In genomic region chr17:15479697-15480096, GRCh38 we compare ENCODE assay signal across 21 cellular contexts. TPM values are rescaled to one million over a fixed set of nuclear protein-coding genes. Genes with fewer than 3 reads are reported as not detected.
A peak's percentile ranks its signal among the peaks of the same experiment; 100 is the strongest.
DNase-seq lines count a peak whose midpoint lies in the region; ATAC-seq, FAIRE-seq and TF ChIP-seq lines count a peak whose summit lies in the region.
"Had no signal": no experiment of that assay in that cellular context is flagged by ENCODE, and none has a peak within 500 bp of the region (broad histone marks: within the 10 kb centered on the region; RNA-seq: fewer than 3 reads in every experiment).

No MANE protein-coding gene starts in this region.

- no peaks in the 10 kb centered on the region for H3K27me3 Mint-ChIP-seq in activated naive CD8-positive, alpha-beta T cell treated with anti-CD3 and anti-CD28 coated beads for 36 hours
- H3K27me3 Mint-ChIP-seq: T-helper 17 cell had no signal

- H3K36me3 Mint-ChIP-seq in activated naive CD8-positive, alpha-beta T cell treated with anti-CD3 and anti-CD28 coated beads for 36 hours: no peaks in the 10 kb centered on the region

- H3K4me1 ChIP-seq in heart right ventricle: peaks cover 0 to 20% (median 10%) of the 10 kb centered on the region in 9 donors
- peaks cover 0 to 3% of the 10 kb centered on the region in 2 donors for H3K4me1 ChIP-seq in small intestine (ENCODE audit: control insufficient read depth in 2 of 2, insufficient read depth in 1 of 2, low read depth in 1 of 2, low read length in 1 of 2)
- H3K4me1 ChIP-seq in thyroid gland: peaks cover 8 to 19% of the 10 kb centered on the region in 2 donors

- DNase-seq in EH (ENCODE audit: low read depth) (peak; percentile 62), astrocyte of the hippocampus (ENCODE audit: low read depth, low spot score) (peak; percentile 65), lung microvascular endothelial cell (ENCODE audit: low read depth in 2 of 2) (peak; percentile 38 to 82), heart right ventricle (no peak), small intestine (no peak), thyroid gland (no peak)
- no peak for DNase-seq in activated naive CD8-positive, alpha-beta T cell treated with anti-CD3 and anti-CD28 coated beads for 36 hours
- DNase-seq: activated CD8-positive, alpha-beta memory T cell treated with anti-CD3 and anti-CD28 coated beads, Interleukin-2, amount 50 U/mL, for 4 hours; activated naive CD4-positive, alpha-beta T cell treated with anti-CD3 and anti-CD28 coated beads for 36 hours; brain microvascular endothelial cell; Caco-2; effector CD4-positive, alpha-beta T cell; foreskin melanocyte; MG63; NCI-H187 treated with DMSO at 0.1 percent for 48 hours; NCI-H774; right cardiac atrium; T-helper 17 cell had no signal

- FAIRE-seq in small intestine (lab: Jason Lieb, UNC): no peak

- no peak for TF ChIP-seq CTCF in heart right ventricle (IDR thresholded peaks at IDR 0.05)
- TF ChIP-seq CTCF in thyroid gland (IDR thresholded peaks at IDR 0.05): no peak

- no peak overlapping the region for H3K4me3 Mint-ChIP-seq in activated naive CD8-positive, alpha-beta T cell treated with anti-CD3 and anti-CD28 coated beads for 36 hours
- H3K4me3 Mint-ChIP-seq: activated naive CD4-positive, alpha-beta T cell treated with anti-CD3 and anti-CD28 coated beads for 36 hours; T-helper 17 cell had no signal

- H3K4me1 Mint-ChIP-seq in activated naive CD8-positive, alpha-beta T cell treated with anti-CD3 and anti-CD28 coated beads for 36 hours: no peaks in the 10 kb centered on the region

- no peaks in the 10 kb centered on the region for H3K9me3 ChIP-seq in heart right ventricle
- no peaks in the 10 kb centered on the region for H3K9me3 ChIP-seq in small intestine (ENCODE audit: control insufficient read depth, low read depth)
- H3K9me3 ChIP-seq in thyroid gland: no peaks in the 10 kb centered on the region
- H3K9me3 ChIP-seq: Caco-2, MG63, suprapubic skin had no signal

- H3K9me3 Mint-ChIP-seq in activated naive CD8-positive, alpha-beta T cell treated with anti-CD3 and anti-CD28 coated beads for 36 hours: no peaks in the 10 kb centered on the region
- H3K9me3 Mint-ChIP-seq: activated naive CD4-positive, alpha-beta T cell treated with anti-CD3 and anti-CD28 coated beads for 36 hours had no signal

- H3K27ac Mint-ChIP-seq in activated naive CD8-positive, alpha-beta T cell treated with anti-CD3 and anti-CD28 coated beads for 36 hours: no peak overlapping the region
- H3K27ac Mint-ChIP-seq: activated naive CD4-positive, alpha-beta T cell treated with anti-CD3 and anti-CD28 coated beads for 36 hours; T-helper 17 cell had no signal

- no peak for ATAC-seq in heart right ventricle
- ATAC-seq: activated CD4-positive, CD25-positive, alpha-beta regulatory T cell treated with anti-CD3 and anti-CD28 coated beads, Interleukin-2, amount 50 U/mL, for 24 hours; right cardiac atrium; T-helper 17 cell had no signal

- peaks cover 0 to 14% (median 0%) of the 10 kb centered on the region in 9 donors for H3K36me3 ChIP-seq in heart right ventricle
- H3K36me3 ChIP-seq in small intestine (ENCODE audit: control insufficient read depth in 2 of 2, insufficient read depth in 2 of 2, low read length in 2 of 2): no peaks in the 10 kb centered on the region
- no peaks in the 10 kb centered on the region for H3K36me3 ChIP-seq in thyroid gland
- H3K36me3 ChIP-seq: brain microvascular endothelial cell, MG63, suprapubic skin had no signal

- intact Hi-C loops in heart right ventricle (cut with DNase I): no loop called here
- intact Hi-C loops in thyroid gland (cut with DNase I): no loop called here

- no peak overlapping the region for H3K4me3 ChIP-seq in heart right ventricle
- no peak overlapping the region for H3K4me3 ChIP-seq in small intestine (ENCODE audit: low read depth in 1 of 2, low read length in 2 of 2)
- H3K4me3 ChIP-seq in thyroid gland (replicated peaks in 1 of 3): no peak overlapping the region
- H3K4me3 ChIP-seq: MG63, suprapubic skin had no signal

- no peak for TF ChIP-seq RAD21 in Ishikawa (IDR thresholded peaks at IDR 0.05; ENCODE audit: low read depth)

- TF ChIP-seq EP300 in Ishikawa (IDR thresholded peaks at IDR 0.05; ENCODE audit: borderline replicate concordance): no peak

- H3K27me3 ChIP-seq in heart right ventricle (no peaks in the 10 kb centered on the region), small intestine (ENCODE audit: control insufficient read depth in 2 of 2, insufficient read depth in 2 of 2, low read length in 2 of 2) (no peaks in the 10 kb centered on the region), thyroid gland (no peaks in the 10 kb centered on the region)
- H3K27me3 ChIP-seq: brain microvascular endothelial cell, MG63, suprapubic skin had no signal

- no peak overlapping the region for H3K27ac ChIP-seq in heart right ventricle
- H3K27ac ChIP-seq in small intestine (ENCODE audit: low read depth in 1 of 2, low read length in 1 of 2): no peak overlapping the region
- peak overlapping the region in 1 of 3 donors; percentile 41 for H3K27ac ChIP-seq in thyroid gland
- H3K27ac ChIP-seq: brain microvascular endothelial cell, suprapubic skin had no signal

- TF ChIP-seq POLR2A in thyroid gland (IDR thresholded peaks at IDR 0.05): no peak

TF ChIP-seq in Ishikawa, 13 proteins besides CTCF, POLR2A, EP300 and RAD21:
- TF ChIP-seq NFIC (IDR thresholded peaks at IDR 0.05) (peak; percentile 37; the same call in 1 of the 2 replicates), USF1 (IDR thresholded peaks at IDR 0.05) (no peak)

RNA-seq across cellular contexts. Expression of gene CDRT4, which starts 12.3 kb away (rescaled TPM):
- total RNA-seq in lung microvascular endothelial cell (0.87 and 2.0 TPM in 2 replicates), heart right ventricle (1 to 10 TPM in 4 of 10 donors, under 1 TPM in 4, not detected in 2; 0.53 to 4.1 (median 0.92) TPM), thyroid gland (10 to 100 TPM in 2 of 4 donors, 1 to 10 TPM in 2; 4.0 to 13.4 (median 11.1) TPM)
- polyA plus RNA-seq in heart right ventricle (1 to 10 TPM in 1 of 2 donors, under 1 TPM in 1; 0.45 to 4.2 TPM), small intestine (1 to 10 TPM; 5.1 to 6.3 (median 5.9) TPM)
- total RNA-seq in activated naive CD8-positive, alpha-beta T cell treated with anti-CD3 and anti-CD28 coated beads for 36 hours: 1 to 10 TPM; 1.9 to 3.2 TPM

Comparison
In these comparisons a context has a peak if more than half of its experiments do, and no peak if none do; other contexts are left out.
1. DNase-seq: peak in EH (single experiment), astrocyte of the hippocampus (single experiment) and lung microvascular endothelial cell (2 of 2); none in heart right ventricle (0 of 2), activated naive CD8-positive, alpha-beta T cell treated with anti-CD3 and anti-CD28 coated beads for 36 hours (single experiment), small intestine (single experiment) and thyroid gland (0 of 2).